Comparison of ENCODE assay signal across 8 cellular contexts in genomic region chr1:110777228-110777627, GRCh38.
"Had no signal": no experiment of that assay in that cellular context is flagged by ENCODE, and none has a peak within 500 bp of the region (broad histone marks: within the 10 kb centered on the region; RNA-seq: fewer than 3 reads in every experiment).

No MANE protein-coding gene starts in this region.

- H3K4me3 ChIP-seq: GM23248, HAP-1 had no signal

- ATAC-seq: HCT116 had no signal

- FAIRE-seq: HTR-8/SVneo had no signal

- DNase-seq: GM23248, GOT3, H7, HFFc6, KBM-7 had no signal

- H3K36me3 ChIP-seq: HAP-1 had no signal
